Comparison of ENCODE assay signal across 8 cellular contexts in genomic region chr22:38412435-38413084, GRCh38. TPM values are rescaled to one million over a fixed set of nuclear protein-coding genes. Genes with fewer than 3 reads are reported as not detected.
DNase-seq lines count a peak whose midpoint lies in the region; ATAC-seq and TF ChIP-seq lines count a peak whose summit lies in the region.

No MANE protein-coding gene starts in this region.

- peaks cover 0 to 5% of the 10 kb centered on the region in 2 donors for H3K4me1 ChIP-seq in lung (ENCODE audit: control insufficient read depth in 2 of 2, insufficient read depth in 2 of 2, low read length in 2 of 2)
- peaks cover 7 to 16% of the 10 kb centered on the region in 2 donors for H3K4me1 ChIP-seq in thyroid gland

- H3K27me3 ChIP-seq in lung (ENCODE audit: control insufficient read depth, insufficient read depth) (no peaks in the 10 kb centered on the region), thyroid gland (no peaks in the 10 kb centered on the region)

- H3K4me3 ChIP-seq in GM12875 (ENCODE audit: low read depth, low read length) (no peak overlapping the region), choroid plexus epithelial cell (ENCODE audit: low read depth, low read length) (no peak overlapping the region), lung (no peak overlapping the region), thyroid gland (replicated peaks in 1 of 3) (no peak overlapping the region)

- no peaks in the 10 kb centered on the region for H3K36me3 ChIP-seq in lung (ENCODE audit: control insufficient read depth in 2 of 2, insufficient read depth in 2 of 2, low read length in 2 of 2)
- H3K36me3 ChIP-seq in thyroid gland = no peaks in the 10 kb centered on the region

- no peak for ATAC-seq in lung (ENCODE audit: insufficient read depth, low FRiP score)
- no peak for ATAC-seq in HG03432 (IDR thresholded peaks at IDR 0.05; ENCODE audit: unreplicated experiment)
- no peak for ATAC-seq in GM18858 (IDR thresholded peaks at IDR 0.05; ENCODE audit: unreplicated experiment)

- peak overlapping the region in 1 of 2 donors; percentile 12 for H3K27ac ChIP-seq in lung (ENCODE audit: low read depth in 1 of 2, low read length in 1 of 2)
- no peak overlapping the region for H3K27ac ChIP-seq in thyroid gland

- intact Hi-C loops in thyroid gland (cut with DNase I) = loop anchor here (10.0 kb wide), 1 partner anchor 152 kb away; no protein-coding TSS in a partner anchor

- TF ChIP-seq POLR2A in thyroid gland (IDR thresholded peaks at IDR 0.05) = no peak

- 12 to 21% methylated on average over 37 to 45 of the region's 45 CpGs for WGBS in lung, 2 donors
- 6 to 21% methylated on average over 16 to 42 of the region's 45 CpGs for WGBS in thyroid gland, 2 donors

- H3K9me3 ChIP-seq in lung (ENCODE audit: control insufficient read depth in 2 of 2, insufficient read depth in 1 of 2, low read length in 1 of 2) (no peaks in the 10 kb centered on the region), thyroid gland (no peaks in the 10 kb centered on the region)

- TF ChIP-seq CTCF in GM12875 (IDR thresholded peaks at IDR 0.05; ENCODE audit: borderline replicate concordance, insufficient read depth, low read depth, low read length) (peak; percentile 87), choroid plexus epithelial cell (conservative IDR thresholded peaks at IDR 0.05; ENCODE audit: low read depth, low read length) (peak; percentile 48), lung (IDR thresholded peaks at IDR 0.05; ENCODE audit: control extremely low read depth, extremely low read depth) (peak; percentile 3), thyroid gland (IDR thresholded peaks at IDR 0.05) (peak; percentile 22 to 69 (median 50))

- peak; percentile 39 for DNase-seq in T-helper 9 cell
- no peak for DNase-seq in choroid plexus epithelial cell (ENCODE audit: low read depth)
- peak; percentile 25 for DNase-seq in lung (ENCODE audit: low spot score)
- no peak for DNase-seq in thyroid gland
- DNase-seq in NCI-H2196 treated with DMSO at 0.1 percent for 48 hours (lab: John Stamatoyannopoulos, UW; ENCODE audit: unreplicated experiment) = no peak

RNA-seq across cellular contexts. Expression of gene KCNJ4, which starts 42.4 kb away (rescaled TPM):
- total RNA-seq in lung (not detected), thyroid gland (not detected)
- polyA plus RNA-seq in lung = not detected

RNA-seq across cellular contexts. Expression of gene KDELR3, which starts 55.3 kb away (rescaled TPM):
- total RNA-seq in lung (10 to 100 TPM in 1 of 2 donors, 1 to 10 TPM in 1; 4.4 to 16.4 TPM), thyroid gland (10 to 100 TPM in 2 of 4 donors, 1 to 10 TPM in 2; 7.5 to 14.4 (median 11.8) TPM)
- polyA plus RNA-seq in lung = 1 to 10 TPM; 8.2 to 9.3 TPM

Comparison
In these comparisons a context has a peak if more than half of its experiments do, and no peak if none do; other contexts are left out.
1. CTCF ChIP-seq: peak in every context shown above with its lines; median percentile 87 in GM12875; 50 in thyroid gland; 48 in choroid plexus epithelial cell; 3 in lung.
2. DNase-seq: peak in T-helper 9 cell (single experiment) and lung (single experiment); none in choroid plexus epithelial cell (single experiment), thyroid gland (0 of 2) and NCI-H2196 treated with DMSO at 0.1 percent for 48 hours (single experiment).